10 cellular contexts compared by ENCODE assay signal in genomic region chr10:119412831-119413737, GRCh38.
DNase-seq lines count a peak whose midpoint lies in the region; ATAC-seq and TF ChIP-seq lines count a peak whose summit lies in the region.
"Had no signal": no experiment of that assay in that cellular context is flagged by ENCODE, and none has a peak within 500 bp of the region (broad histone marks: within the 10 kb centered on the region; RNA-seq: fewer than 3 reads in every experiment).

No MANE protein-coding gene starts in this region.

- 77% methylated on average over 24 of the region's 25 CpGs for WGBS in suprapubic skin

- H3K4me1 ChIP-seq in Loucy (ENCODE audit: insufficient read depth, low read length, poor library complexity, severe bottlenecking) (peaks cover 41% of the 10 kb centered on the region), suprapubic skin (peaks cover 12% of the 10 kb centered on the region)

- H3K36me3 ChIP-seq in Loucy (ENCODE audit: insufficient read depth, low read length), result no peaks in the 10 kb centered on the region
- H3K36me3 ChIP-seq in suprapubic skin, result no peaks in the 10 kb centered on the region

- peak overlapping the region; percentile 75 for H3K4me2 ChIP-seq in Loucy (ENCODE audit: low read depth, low read length, poor library complexity, severe bottlenecking)

- H2AFZ ChIP-seq in Loucy (ENCODE audit: low read length), result no peak overlapping the region

- peak overlapping the region; percentile 5 for H3K27ac ChIP-seq in suprapubic skin

- TF ChIP-seq CTCF in Loucy (conservative IDR thresholded peaks at IDR 0.05; ENCODE audit: low read length), result no peak
- no peak for TF ChIP-seq CTCF in suprapubic skin (IDR thresholded peaks at IDR 0.05)
- TF ChIP-seq CTCF in GM20000 (IDR thresholded peaks at IDR 0.05; ENCODE audit: extremely low read depth, missing control alignments), result no peak

- no peaks in the 10 kb centered on the region for H3K79me2 ChIP-seq in Loucy (ENCODE audit: insufficient read depth, low read length)

- TF ChIP-seq POLR2A in suprapubic skin (IDR thresholded peaks at IDR 0.05), result no peak

- peak overlapping the region; percentile 53 for H3K9ac ChIP-seq in Loucy (ENCODE audit: low read depth, low read length, poor library complexity, severe bottlenecking)

- H3K27me3 ChIP-seq in Loucy (ENCODE audit: insufficient read depth, low read length, poor library complexity, severe bottlenecking), result no peaks in the 10 kb centered on the region
- H3K27me3 ChIP-seq in suprapubic skin, result no peaks in the 10 kb centered on the region

- no peak for ATAC-seq in GM18909 (IDR thresholded peaks at IDR 0.05; ENCODE audit: poor library complexity, unreplicated experiment)

- H3F3A ChIP-seq in Loucy (ENCODE audit: low read depth), result no peaks in the 10 kb centered on the region

- DNase-seq in cerebellar cortex (ENCODE audit: low spot score) (peak; percentile 89), left kidney (ENCODE audit: low read depth, low spot score) (peak; percentile 64), suprapubic skin (ENCODE audit: low spot score in 2 of 2) (no peak), GM20000 (ENCODE audit: low spot score) (no peak), NCI-H748 treated with DMSO at 0.1 percent for 48 hours (lab: John Stamatoyannopoulos, UW) (no peak), Ammon's horn (ENCODE audit: low spot score) (no peak)
- DNase-seq: activated effector memory CD4-positive, alpha-beta T cell treated with Interleukin-2 at 50 U/mL for 16 hours; occipital lobe had no signal

- no peaks in the 10 kb centered on the region for H3K9me3 ChIP-seq in Loucy (ENCODE audit: insufficient read depth, low read depth, low read length)
- H3K9me3 ChIP-seq in suprapubic skin, result no peaks in the 10 kb centered on the region

- no peak for TF ChIP-seq EP300 in suprapubic skin (IDR thresholded peaks at IDR 0.05)

- H4K20me1 ChIP-seq in Loucy (ENCODE audit: insufficient read depth, low read length, poor library complexity, severe bottlenecking), result no peaks in the 10 kb centered on the region

- H3K9me2 ChIP-seq in Loucy (replicated peaks; ENCODE audit: low read depth, low read length), result no peaks in the 10 kb centered on the region

- H3K4me3 ChIP-seq in Loucy (ENCODE audit: low read length, poor library complexity, severe bottlenecking), result peak overlapping the region; percentile 56
- no peak overlapping the region for H3K4me3 ChIP-seq in suprapubic skin

Comparison
In these comparisons a context has a peak if more than half of its experiments do, and no peak if none do; other contexts are left out.
1. DNase-seq: peak in cerebellar cortex (single experiment) and left kidney (single experiment); none in suprapubic skin (0 of 2), GM20000 (single experiment), NCI-H748 treated with DMSO at 0.1 percent for 48 hours (single experiment) and Ammon's horn (single experiment).